Comparison of ENCODE assay signal across 14 cellular contexts in genomic region chr1:15158506-15159165, GRCh38. TPM values are rescaled to one million over a fixed set of nuclear protein-coding genes. Genes with fewer than 3 reads are reported as not detected.
A peak's percentile ranks its signal among the peaks of the same experiment; 100 is the strongest.
DNase-seq lines count a peak whose midpoint lies in the region; ATAC-seq and TF ChIP-seq lines count a peak whose summit lies in the region.
"Had no signal": no experiment of that assay in that cellular context is flagged by ENCODE, and none has a peak within 500 bp of the region (broad histone marks: within the 10 kb centered on the region; RNA-seq: fewer than 3 reads in every experiment).

No MANE protein-coding gene starts in this region.

- H3K27me3 Mint-ChIP-seq in activated CD4-positive, alpha-beta T cell treated with anti-CD3 and anti-CD28 coated beads, Interleukin-2, amount 10 ng/mL, durations not matched to agents 24 days and 14 days = peaks cover 37% of the 10 kb centered on the region

- H3K27ac ChIP-seq in BLaER1 treated with 17β-estradiol and CSF1 and Interleukin-3, amounts not matched to agents 10 nM and 100 nM = no peak overlapping the region
- H3K27ac ChIP-seq in Panc1 (ENCODE audit: low read length) = peak overlapping the region; percentile 68

- H3K4me3 ChIP-seq in BLaER1 treated with 17β-estradiol and CSF1 and Interleukin-3, amounts not matched to agents 10 nM and 100 nM = no peak overlapping the region
- H3K4me3 ChIP-seq in Panc1 (ENCODE audit: low read depth in 2 of 2, low read length in 2 of 2) = peak overlapping the region; percentile 10 to 87; a peak in 3 of 4 replicates
- H3K4me3 ChIP-seq in epithelial cell of esophagus (ENCODE audit: low read length) = no peak overlapping the region

- H3K27me3 ChIP-seq in BLaER1 treated with 17β-estradiol and CSF1 and Interleukin-3, amounts not matched to agents 10 nM and 100 nM = peaks cover 7 to 22% (median 19%) of the 10 kb centered on the region in 11 experiments; a peak in 21 of 22 replicates
- no peaks in the 10 kb centered on the region for H3K27me3 ChIP-seq in Panc1 (ENCODE audit: control insufficient read depth, insufficient read depth, low read length)

- DNase-seq in Panc1 (ENCODE audit: low read depth, low spot score) = no peak
- DNase-seq in epithelial cell of esophagus (ENCODE audit: low read depth) = peak; percentile 85
- DNase-seq in omental fat pad (ENCODE audit: low spot score) = no peak
- DNase-seq in GM20000 (ENCODE audit: low spot score) = no peak
- DNase-seq in activated CD4-positive, alpha-beta T cell treated with anti-CD3 and anti-CD28 coated beads, Interleukin-2, amount 10 ng/mL, durations not matched to agents 24 days and 14 days = no peak
- no peak for DNase-seq in middle frontal gyrus (ENCODE audit: extremely low spot score, low spot score)
- no peak for DNase-seq in globus pallidus (ENCODE audit: low spot score)
- DNase-seq: activated CD4-positive, alpha-beta T cell treated with anti-CD3 and anti-CD28 coated beads for 1 hour; left cardiac atrium; NCI-H1105; OCI-M1 had no signal

- no TSS peak for BruUV-seq in Panc1 (replicated peaks; lab: Mats Ljungman, UMichigan)

- no peaks in the 10 kb centered on the region for H3K36me3 ChIP-seq in BLaER1 treated with 17β-estradiol and CSF1 and Interleukin-3, amounts not matched to agents 10 nM and 100 nM
- no peaks in the 10 kb centered on the region for H3K36me3 ChIP-seq in Panc1 (ENCODE audit: control insufficient read depth, insufficient read depth, low read length)

- H3K9ac ChIP-seq in BLaER1 treated with 17β-estradiol and CSF1 and Interleukin-3, amounts not matched to agents 10 nM and 100 nM = 0 out of 22 replicates have a peak overlapping the region, but pooled peaks of 1 of the 11 experiments have one; percentile 9

- no peaks in the 10 kb centered on the region for H3K9me3 ChIP-seq in BLaER1 treated with 17β-estradiol and CSF1 and Interleukin-3, amounts not matched to agents 10 nM and 100 nM (replicated peaks in 1 of 11)
- no peaks in the 10 kb centered on the region for H3K9me3 ChIP-seq in Panc1 (ENCODE audit: control insufficient read depth, insufficient read depth, low read depth, low read length)

- ATAC-seq in Panc1 = no peak
- ATAC-seq in omental fat pad (ENCODE audit: low FRiP score) = peak; percentile 49
- ATAC-seq: left cardiac atrium had no signal

- no peaks in the 10 kb centered on the region for H3K36me3 Mint-ChIP-seq in activated CD4-positive, alpha-beta T cell treated with anti-CD3 and anti-CD28 coated beads, Interleukin-2, amount 10 ng/mL, durations not matched to agents 24 days and 14 days (ENCODE audit: low read depth)
- H3K36me3 Mint-ChIP-seq: activated naive CD4-positive, alpha-beta T cell treated with anti-CD3 and anti-CD28 coated beads, Interleukin-2, amount 50 U/mL, for 24 hours had no signal

- no peak overlapping the region for H3K27ac Mint-ChIP-seq in activated CD4-positive, alpha-beta T cell treated with anti-CD3 and anti-CD28 coated beads, Interleukin-2, amount 10 ng/mL, durations not matched to agents 24 days and 14 days
- H3K27ac Mint-ChIP-seq: activated naive CD4-positive, alpha-beta T cell treated with anti-CD3 and anti-CD28 coated beads, Interleukin-2, amount 50 U/mL, for 24 hours; progenitor cell of endocrine pancreas had no signal

- H3K4me3 Mint-ChIP-seq in activated CD4-positive, alpha-beta T cell treated with anti-CD3 and anti-CD28 coated beads, Interleukin-2, amount 10 ng/mL, durations not matched to agents 24 days and 14 days = no peak overlapping the region
- H3K4me3 Mint-ChIP-seq: activated naive CD4-positive, alpha-beta T cell treated with anti-CD3 and anti-CD28 coated beads, Interleukin-2, amount 50 U/mL, for 24 hours had no signal

- CTCF ChIA-PET in Panc1 (lab: Charles Lee) = no interaction called here

- H3K4me1 ChIP-seq in BLaER1 treated with 17β-estradiol and CSF1 and Interleukin-3, amounts not matched to agents 10 nM and 100 nM = peaks cover 45 to 67% (median 52%) of the 10 kb centered on the region in 10 experiments
- peaks cover 45% of the 10 kb centered on the region for H3K4me1 ChIP-seq in Panc1 (ENCODE audit: control insufficient read depth, insufficient read depth, low read length)

- H4K20me1 ChIP-seq in BLaER1 treated with 17β-estradiol and CSF1 and Interleukin-3, amounts not matched to agents 10 nM and 100 nM = peaks cover 0 to 92% (median 0%) of the 10 kb centered on the region in 11 experiments; a peak in 7 of 22 replicates

- H3K4me1 Mint-ChIP-seq in activated CD4-positive, alpha-beta T cell treated with anti-CD3 and anti-CD28 coated beads, Interleukin-2, amount 10 ng/mL, durations not matched to agents 24 days and 14 days = peaks cover 27% of the 10 kb centered on the region

- H3K9me3 Mint-ChIP-seq in activated CD4-positive, alpha-beta T cell treated with anti-CD3 and anti-CD28 coated beads, Interleukin-2, amount 10 ng/mL, durations not matched to agents 24 days and 14 days = no peaks in the 10 kb centered on the region
- H3K9me3 Mint-ChIP-seq: activated naive CD4-positive, alpha-beta T cell treated with anti-CD3 and anti-CD28 coated beads, Interleukin-2, amount 50 U/mL, for 24 hours had no signal

- in situ Hi-C loops in Panc1 (cut with HindIII; ENCODE audit: low pct_unique_long_range_greater_than_20kb, low sequenced_read_pairs) = no loop called here

- intact Hi-C loops in Panc1 (cut with micrococcal nuclease; ENCODE audit: unreplicated experiment) = no loop called here
- intact Hi-C loops in activated CD4-positive, alpha-beta T cell treated with anti-CD3 and anti-CD28 coated beads, Interleukin-2, amount 10 ng/mL, durations not matched to agents 24 days and 14 days (cut with micrococcal nuclease) = loop anchor here (10.0 kb wide), 1 partner anchor 116 kb away; no protein-coding TSS in a partner anchor

- no peak for TF ChIP-seq CTCF in Panc1 (IDR thresholded peaks at IDR 0.05)
- TF ChIP-seq CTCF in epithelial cell of esophagus (IDR thresholded peaks at IDR 0.05; ENCODE audit: insufficient read depth, low read depth, low read length, missing control alignments) = no peak
- TF ChIP-seq CTCF in omental fat pad (IDR thresholded peaks at IDR 0.05) = no peak
- TF ChIP-seq CTCF in GM20000 (IDR thresholded peaks at IDR 0.05; ENCODE audit: extremely low read depth, missing control alignments) = no peak

- H3K4me2 ChIP-seq in BLaER1 treated with 17β-estradiol and CSF1 and Interleukin-3, amounts not matched to agents 10 nM and 100 nM = peak overlapping the region; percentile 22 to 91 (median 65)

- POLR2A ChIA-PET in Panc1 (lab: Charles Lee) = no interaction called here

RNA-seq across cellular contexts. Expression of gene TMEM51, which starts 5.1 kb away (rescaled TPM):
- total RNA-seq in Panc1 (2021; ENCODE audit: unreplicated experiment) (25.8 TPM), omental fat pad (1 to 10 TPM; 3.3 to 8.6 (median 4.4) TPM)
- 23.8 TPM for polyA plus RNA-seq in Panc1 (2012; ENCODE audit: insufficient read length)
- 0.14 and 0.19 TPM in 2 replicates for total RNA-seq in activated CD4-positive, alpha-beta T cell treated with anti-CD3 and anti-CD28 coated beads, Interleukin-2, amount 10 ng/mL, durations not matched to agents 24 days and 14 days

Comparison
In these comparisons a context has a peak if more than half of its experiments do, and no peak if none do; other contexts are left out.
1. H3K4me3 ChIP-seq: peak in Panc1 (2 of 2); none in BLaER1 treated with 17β-estradiol and CSF1 and Interleukin-3, amounts not matched to agents 10 nM and 100 nM (0 of 10) and epithelial cell of esophagus (single experiment).